1 cellular context compared by ENCODE assay signal in genomic region chr12:6723607-6724408, GRCh38.
A peak's percentile ranks its signal among the peaks of the same experiment; 100 is the strongest.
TF ChIP-seq lines count a peak whose summit lies in the region.

Gene COPS7A (plus strand): TSS chr12:6724046. CDS start chr12:6724657, 611 bp downstream.

TF ChIP-seq in liver, 16 proteins besides CTCF, POLR2A, EP300 and RAD21 (continued from another document):
- TF ChIP-seq REST (IDR thresholded peaks at IDR 0.05) = peak; percentile 54
- TF ChIP-seq HNF4A (conservative IDR thresholded peaks at IDR 0.05) = peak; percentile 21 to 39
- peak; percentile 69 for TF ChIP-seq NR2F2 (IDR thresholded peaks at IDR 0.05)
- TF ChIP-seq ATF3 (IDR thresholded peaks at IDR 0.05) = peak; percentile 58
- TF ChIP-seq GABPA (IDR thresholded peaks at IDR 0.05 in 1 of 2, conservative IDR thresholded peaks at IDR 0.05 in 1 of 2) = peak; percentile 91 to 99
